15 cellular contexts compared by ENCODE assay signal in genomic region chr3:129352045-129352444, GRCh38.
DNase-seq lines count a peak whose midpoint lies in the region; ATAC-seq, FAIRE-seq and TF ChIP-seq lines count a peak whose summit lies in the region.
"Had no signal": no experiment of that assay in that cellular context is flagged by ENCODE, and none has a peak within 500 bp of the region (broad histone marks: within the 10 kb centered on the region; RNA-seq: fewer than 3 reads in every experiment).

No MANE protein-coding gene starts in this region.

- H3K27me3 Mint-ChIP-seq in Calu3 (ENCODE audit: unreplicated experiment): peaks cover 70% of the 10 kb centered on the region
- peaks cover 27% of the 10 kb centered on the region for H3K27me3 Mint-ChIP-seq in HFFc6 (ENCODE audit: insufficient read depth)
- H3K27me3 Mint-ChIP-seq in astrocyte (ENCODE audit: low read depth, unreplicated experiment): peaks cover 38% of the 10 kb centered on the region

- ATAC-seq in GM19023 (IDR thresholded peaks at IDR 0.05; ENCODE audit: unreplicated experiment): no peak

- CTCF ChIA-PET in Calu3 (lab: Charles Lee): interaction anchor here (2.4 kb wide), 1 partner anchor 31 kb away, joined by 7 read pairs; no protein-coding TSS in a partner anchor

- 86% methylated on average over 8 of the region's 8 CpGs for whole genome bisulfite sequencing in liver

- no peaks in the 10 kb centered on the region for H4K20me1 ChIP-seq in astrocyte (ENCODE audit: insufficient read depth, low read length)

- H3K4me3 ChIP-seq in astrocyte (ENCODE audit: insufficient read depth, low read depth, low read length) (no peak overlapping the region), liver (ENCODE audit: low read depth in 1 of 3, low read length in 3 of 3) (no peak overlapping the region)
- H3K4me3 ChIP-seq: breast epithelium had no signal

- no peaks in the 10 kb centered on the region for H3K4me1 ChIP-seq in astrocyte (ENCODE audit: insufficient read depth, low read length)
- H3K4me1 ChIP-seq in liver (ENCODE audit: control insufficient read depth in 4 of 4, insufficient read depth in 4 of 4, low read length in 3 of 4): no peaks in the 10 kb centered on the region
- H3K4me1 ChIP-seq: breast epithelium had no signal

- DNase-seq in Calu3 (peak; percentile 47), HFFc6 (no peak), astrocyte (ENCODE audit: low read depth) (no peak), NCI-H510A (lab: John Stamatoyannopoulos, UW) (no peak), kidney glomerular epithelial cell (lab: John Stamatoyannopoulos, UW) (no peak), superior temporal gyrus (ENCODE audit: extremely low spot score) (no peak)
- DNase-seq: activated effector memory CD4-positive, alpha-beta T cell treated with anti-CD3 and anti-CD28 coated beads, Interleukin-2, amount 50 U/mL, for 16 hours; erythroblast; GOT3; NCI-H1436 treated with DMSO at 0.1 percent for 48 hours; NCI-H774; substantia nigra had no signal

- H3K27ac ChIP-seq in astrocyte (ENCODE audit: low read depth, low read length) (no peak overlapping the region), liver (ENCODE audit: low read depth in 1 of 2, low read length in 2 of 2) (no peak overlapping the region)

- H3K36me3 Mint-ChIP-seq in Calu3 (ENCODE audit: insufficient read depth, unreplicated experiment) (no peaks in the 10 kb centered on the region), HFFc6 (ENCODE audit: low read depth) (no peaks in the 10 kb centered on the region), astrocyte (ENCODE audit: low read depth, unreplicated experiment) (peaks cover 5% of the 10 kb centered on the region)

- H3K27me3 ChIP-seq in astrocyte (ENCODE audit: insufficient read depth, low read length) (peaks cover 4% of the 10 kb centered on the region), liver (ENCODE audit: control insufficient read depth in 4 of 4, insufficient read depth in 4 of 4, low read length in 3 of 4) (no peaks in the 10 kb centered on the region)
- H3K27me3 ChIP-seq: breast epithelium had no signal

- no peak overlapping the region for H3K27ac Mint-ChIP-seq in Calu3 (ENCODE audit: unreplicated experiment)
- no peak overlapping the region for H3K27ac Mint-ChIP-seq in HFFc6
- no peak overlapping the region for H3K27ac Mint-ChIP-seq in astrocyte (ENCODE audit: unreplicated experiment)

- intact Hi-C loops in Calu3 (cut with micrococcal nuclease; ENCODE audit: unreplicated experiment): no loop called here

- TF ChIP-seq CTCF in Calu3 (IDR thresholded peaks at IDR 0.05; ENCODE audit: unreplicated experiment) (peak; percentile 42), HFFc6 (IDR thresholded peaks at IDR 0.05) (peak; percentile 63), astrocyte (IDR thresholded peaks at IDR 0.05; ENCODE audit: insufficient read depth, low read depth, low read length) (peak; percentile 14), liver (IDR thresholded peaks at IDR 0.05; ENCODE audit: low read depth, low read length, missing input control) (peak; percentile 11)

- no peak for FAIRE-seq in astrocyte (lab: Jason Lieb, UNC)

- H3K4me1 Mint-ChIP-seq in Calu3 (ENCODE audit: low read depth, unreplicated experiment): peaks cover 4% of the 10 kb centered on the region
- H3K4me1 Mint-ChIP-seq in HFFc6 (ENCODE audit: low read depth): peaks cover 2% of the 10 kb centered on the region; the same call in 1 of the 2 replicates
- H3K4me1 Mint-ChIP-seq in astrocyte (ENCODE audit: low read depth, unreplicated experiment): peaks cover 2% of the 10 kb centered on the region

- no peak overlapping the region for H3K4me2 ChIP-seq in astrocyte (ENCODE audit: low read length)

- H3K9me3 Mint-ChIP-seq in Calu3 (ENCODE audit: low read depth, unreplicated experiment): no peaks in the 10 kb centered on the region
- H3K9me3 Mint-ChIP-seq in HFFc6: no peaks in the 10 kb centered on the region
- no peaks in the 10 kb centered on the region for H3K9me3 Mint-ChIP-seq in astrocyte (ENCODE audit: unreplicated experiment)

- H3K4me3 Mint-ChIP-seq in Calu3 (ENCODE audit: low read depth, unreplicated experiment) (no peak overlapping the region), HFFc6 (no peak overlapping the region), astrocyte (ENCODE audit: unreplicated experiment) (no peak overlapping the region)

- H3K79me2 ChIP-seq in astrocyte (ENCODE audit: insufficient read depth, low read length): no peaks in the 10 kb centered on the region

- H3K36me3 ChIP-seq in astrocyte (ENCODE audit: insufficient read depth, low read length) (no peaks in the 10 kb centered on the region), liver (ENCODE audit: control insufficient read depth in 4 of 4, insufficient read depth in 3 of 4, low read depth in 1 of 4, low read length in 3 of 4) (no peaks in the 10 kb centered on the region)
- H3K36me3 ChIP-seq: breast epithelium had no signal

- H2AFZ ChIP-seq in astrocyte (ENCODE audit: low read depth, low read length): no peak overlapping the region

- TF ChIP-seq RAD21 in liver (IDR thresholded peaks at IDR 0.05): no peak

- BruUV-seq in Calu3 (replicated peaks; lab: Mats Ljungman, UMichigan): no TSS peak

- H3K9ac ChIP-seq in astrocyte (ENCODE audit: low read length) (no peak overlapping the region), liver (ENCODE audit: low read depth in 1 of 2, low read length in 2 of 2) (no peak overlapping the region)

- no peaks in the 10 kb centered on the region for H3K9me3 ChIP-seq in astrocyte (ENCODE audit: insufficient read depth, low read depth, low read length)
- H3K9me3 ChIP-seq in liver (ENCODE audit: control insufficient read depth in 4 of 4, low read length in 3 of 4): no peaks in the 10 kb centered on the region
- H3K9me3 ChIP-seq: breast epithelium had no signal

TF ChIP-seq in liver, 16 proteins besides CTCF, POLR2A, EP300 and RAD21:
- TF ChIP-seq GABPA (IDR thresholded peaks at IDR 0.05 in 1 of 2, conservative IDR thresholded peaks at IDR 0.05 in 1 of 2) (no peak), JUND (IDR thresholded peaks at IDR 0.05) (no peak), SP1 (IDR thresholded peaks at IDR 0.05) (no peak), RXRA (IDR thresholded peaks at IDR 0.05) (no peak), NR2F2 (IDR thresholded peaks at IDR 0.05) (no peak), YY1 (IDR thresholded peaks at IDR 0.05) (no peak), TAF1 (conservative IDR thresholded peaks at IDR 0.05) (no peak), HNF4G (IDR thresholded peaks at IDR 0.05) (no peak), ZBTB33 (IDR thresholded peaks at IDR 0.05) (no peak), FOXA2 (IDR thresholded peaks at IDR 0.05) (no peak)
- TF ChIP-seq, protein P1, sequence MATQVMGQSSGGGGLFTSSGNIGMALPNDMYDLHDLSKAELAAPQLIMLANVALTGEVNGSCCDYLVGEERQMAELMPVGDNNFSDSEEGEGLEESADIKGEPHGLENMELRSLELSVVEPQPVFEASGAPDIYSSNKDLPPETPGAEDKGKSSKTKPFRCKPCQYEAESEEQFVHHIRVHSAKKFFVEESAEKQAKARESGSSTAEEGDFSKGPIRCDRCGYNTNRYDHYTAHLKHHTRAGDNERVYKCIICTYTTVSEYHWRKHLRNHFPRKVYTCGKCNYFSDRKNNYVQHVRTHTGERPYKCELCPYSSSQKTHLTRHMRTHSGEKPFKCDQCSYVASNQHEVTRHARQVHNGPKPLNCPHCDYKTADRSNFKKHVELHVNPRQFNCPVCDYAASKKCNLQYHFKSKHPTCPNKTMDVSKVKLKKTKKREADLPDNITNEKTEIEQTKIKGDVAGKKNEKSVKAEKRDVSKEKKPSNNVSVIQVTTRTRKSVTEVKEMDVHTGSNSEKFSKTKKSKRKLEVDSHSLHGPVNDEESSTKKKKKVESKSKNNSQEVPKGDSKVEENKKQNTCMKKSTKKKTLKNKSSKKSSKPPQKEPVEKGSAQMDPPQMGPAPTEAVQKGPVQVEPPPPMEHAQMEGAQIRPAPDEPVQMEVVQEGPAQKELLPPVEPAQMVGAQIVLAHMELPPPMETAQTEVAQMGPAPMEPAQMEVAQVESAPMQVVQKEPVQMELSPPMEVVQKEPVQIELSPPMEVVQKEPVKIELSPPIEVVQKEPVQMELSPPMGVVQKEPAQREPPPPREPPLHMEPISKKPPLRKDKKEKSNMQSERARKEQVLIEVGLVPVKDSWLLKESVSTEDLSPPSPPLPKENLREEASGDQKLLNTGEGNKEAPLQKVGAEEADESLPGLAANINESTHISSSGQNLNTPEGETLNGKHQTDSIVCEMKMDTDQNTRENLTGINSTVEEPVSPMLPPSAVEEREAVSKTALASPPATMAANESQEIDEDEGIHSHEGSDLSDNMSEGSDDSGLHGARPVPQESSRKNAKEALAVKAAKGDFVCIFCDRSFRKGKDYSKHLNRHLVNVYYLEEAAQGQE (IDR thresholded peaks at IDR 0.05): no peak
- TF ChIP-seq, protein P2, sequence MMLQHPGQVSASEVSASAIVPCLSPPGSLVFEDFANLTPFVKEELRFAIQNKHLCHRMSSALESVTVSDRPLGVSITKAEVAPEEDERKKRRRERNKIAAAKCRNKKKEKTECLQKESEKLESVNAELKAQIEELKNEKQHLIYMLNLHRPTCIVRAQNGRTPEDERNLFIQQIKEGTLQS (IDR thresholded peaks at IDR 0.05): no peak

Comparison
In these comparisons a context has a peak if more than half of its experiments do, and no peak if none do; other contexts are left out.
1. CTCF ChIP-seq: peak in every context shown above with its lines; median percentile 63 in HFFc6; 42 in Calu3; 14 in astrocyte; 11 in liver.